In the genomic region with DNA sequence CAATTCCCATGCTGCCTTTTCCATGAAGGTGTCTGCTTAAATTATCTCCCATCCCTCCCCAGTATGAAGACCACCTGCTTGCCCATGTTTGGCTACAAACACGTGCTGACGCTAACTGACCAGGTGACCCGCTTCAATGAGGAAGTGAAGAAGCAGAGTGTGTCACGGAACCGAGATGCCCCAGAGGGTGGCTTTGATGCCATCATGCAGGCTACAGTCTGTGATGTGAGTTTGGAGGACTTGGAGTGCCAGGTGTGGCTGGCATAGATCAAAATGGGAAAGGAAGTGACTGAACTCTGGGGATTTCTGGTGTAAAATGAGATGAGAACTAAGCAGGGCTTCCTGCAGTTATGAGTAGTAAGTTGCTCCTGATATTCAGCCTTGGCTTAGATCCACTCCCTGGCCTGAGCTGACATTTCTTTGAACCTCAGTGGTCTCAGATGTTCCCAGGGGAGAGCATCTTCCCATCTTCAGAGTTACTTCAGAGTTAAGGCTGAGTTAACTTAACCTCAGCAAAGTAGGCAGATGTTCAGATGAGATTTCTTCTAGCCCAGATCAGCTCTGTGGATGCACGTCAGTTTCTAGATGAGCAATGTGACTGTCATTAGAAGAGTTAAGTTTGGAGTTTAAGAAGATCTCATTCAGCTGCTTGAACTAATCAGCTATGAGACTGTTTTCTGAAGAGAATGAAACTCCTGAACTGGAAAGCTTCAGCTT, we compare ENCODE assay signal across 11 cellular contexts. TPM values are rescaled to one million over a fixed set of nuclear protein-coding genes. Genes with fewer than 3 reads are reported as not detected.
DNase-seq lines count a peak whose midpoint lies in the region; ATAC-seq and TF ChIP-seq lines count a peak whose summit lies in the region.
"Had no signal": no experiment of that assay in that cellular context is flagged by ENCODE, and none has a peak within 500 bp of the region (broad histone marks: within the 10 kb centered on the region; RNA-seq: fewer than 3 reads in every experiment).

No MANE protein-coding gene starts in this region.

- H3K9me2 ChIP-seq in MM.1S (replicated peaks; ENCODE audit: insufficient read depth, low read length): no peaks in the 10 kb centered on the region

- H3K79me2 ChIP-seq in MM.1S (ENCODE audit: low read length): no peaks in the 10 kb centered on the region
- H3K79me2 ChIP-seq in H9 (ENCODE audit: insufficient read depth, low read length): no peaks in the 10 kb centered on the region

- H2BK15ac ChIP-seq in H9 (ENCODE audit: low read depth, low read length): no peak overlapping the region

- no peak overlapping the region for H4K5ac ChIP-seq in H9 (ENCODE audit: insufficient read length, low read depth, low read length)

- H2AFZ ChIP-seq in MM.1S (ENCODE audit: low read length): no peak overlapping the region
- H2AFZ ChIP-seq in H9 (ENCODE audit: low read length): no peak overlapping the region

- H3K27me3 Mint-ChIP-seq in H9 (ENCODE audit: low read depth): peaks cover 7% of the 10 kb centered on the region; the same call in 1 of the 2 replicates

- peaks cover 4% of the 10 kb centered on the region for H3K4me1 ChIP-seq in left ventricle myocardium inferior
- H3K4me1 ChIP-seq in MM.1S (ENCODE audit: low read length): peaks cover 5% of the 10 kb centered on the region; the same call in 1 of the 2 replicates
- no peaks in the 10 kb centered on the region for H3K4me1 ChIP-seq in H9 (ENCODE audit: insufficient read depth, low read length)
- H3K4me1 ChIP-seq in vagina: peaks cover under 1% of the 10 kb centered on the region

- TF ChIP-seq CTCF in left ventricle myocardium inferior (IDR thresholded peaks at IDR 0.05; ENCODE audit: borderline replicate concordance) (no peak), MM.1S (IDR thresholded peaks at IDR 0.05; ENCODE audit: low read length) (no peak), H9 (conservative IDR thresholded peaks at IDR 0.05) (no peak), vagina (IDR thresholded peaks at IDR 0.05) (no peak)

- no peaks in the 10 kb centered on the region; a peak in 1 of 7 replicates for H3K36me3 Mint-ChIP-seq in H9 (ENCODE audit: insufficient read depth in 1 of 3, low read depth in 3 of 3)
- H3K36me3 Mint-ChIP-seq: natural killer cell treated with Interleukin-12 subunit alpha and Interleukin-12 subunit beta and Interleukin-15 and Interleukin-18, amount 100 ng/mL, for 72 hours had no signal

- H3K27ac Mint-ChIP-seq in H9: no peak overlapping the region

- H3K18ac ChIP-seq in H9 (ENCODE audit: insufficient read length, low read depth, low read length): no peak overlapping the region

- no peaks in the 10 kb centered on the region for H3F3A ChIP-seq in MM.1S (ENCODE audit: insufficient read depth, low read length)

- H3K4me3 ChIP-seq in left ventricle myocardium inferior (no peak overlapping the region), MM.1S (ENCODE audit: low read length) (no peak overlapping the region), vagina (no peak overlapping the region)
- H3K4me3 ChIP-seq: heart left ventricle had no signal

- H3K9ac ChIP-seq in MM.1S (ENCODE audit: low read length) (no peak overlapping the region), H9 (ENCODE audit: extremely low read depth, insufficient read length, low read length) (no peak overlapping the region)

- H3K9me3 ChIP-seq in left ventricle myocardium inferior (replicated peaks) (no peaks in the 10 kb centered on the region), MM.1S (replicated peaks; ENCODE audit: insufficient read depth, low read length) (no peaks in the 10 kb centered on the region), H9 (ENCODE audit: control insufficient read depth, low read depth, low read length) (no peaks in the 10 kb centered on the region), vagina (no peaks in the 10 kb centered on the region)
- H3K9me3 ChIP-seq: heart left ventricle had no signal

- H3K4me2 ChIP-seq in MM.1S (ENCODE audit: low read depth, low read length): no peak overlapping the region
- H3K4me2 ChIP-seq in H9 (ENCODE audit: insufficient read depth, insufficient read length, low read length): no peak overlapping the region

- no peak overlapping the region for H3K56ac ChIP-seq in H9 (ENCODE audit: insufficient read length, low read depth, low read length)

- TF ChIP-seq POLR2A in vagina (IDR thresholded peaks at IDR 0.05): no peak

- no peak overlapping the region for H3K4ac ChIP-seq in H9 (ENCODE audit: low read depth, low read length)

- no peak overlapping the region for H2AK5ac ChIP-seq in H9 (ENCODE audit: insufficient read length, low read length)

- no peak overlapping the region for H2BK12ac ChIP-seq in H9 (ENCODE audit: insufficient read length, low read depth, low read length)

- H3K14ac ChIP-seq in H9 (ENCODE audit: insufficient read depth, low read length): no peak overlapping the region

- H2BK120ac ChIP-seq in H9 (ENCODE audit: low read depth, low read length, poor library complexity, severe bottlenecking): no peak overlapping the region

- DNase-seq in left ventricle myocardium inferior (no peak), Right ventricle myocardium superior (no peak), MM.1S (no peak), stromal cell of bone marrow (ENCODE audit: low read depth) (peak; percentile 39), NCI-H1694 treated with DMSO at 0.1 percent for 48 hours (lab: John Stamatoyannopoulos, UW) (no peak), H9 (no peak), vagina (ENCODE audit: extremely low spot score in 2 of 2) (no peak)
- DNase-seq: heart left ventricle, NCI-H446 treated with DMSO at 0.1 percent for 48 hours had no signal

- ATAC-seq in Right ventricle myocardium superior (ENCODE audit: poor library complexity) (no peak), HG02759 (IDR thresholded peaks at IDR 0.05; ENCODE audit: unreplicated experiment) (peak; percentile 81)

- H3K36me3 ChIP-seq in left ventricle myocardium inferior: peaks cover 33% of the 10 kb centered on the region
- H3K36me3 ChIP-seq in MM.1S (replicated peaks; ENCODE audit: insufficient read depth, low read length): no peaks in the 10 kb centered on the region
- H3K36me3 ChIP-seq in vagina: no peaks in the 10 kb centered on the region

- H4K91ac ChIP-seq in H9 (ENCODE audit: insufficient read length, low read depth, low read length): no peak overlapping the region

- no peak overlapping the region for H3T11ph ChIP-seq in H9 (ENCODE audit: low read length)

- H3K23me2 ChIP-seq in H9 (ENCODE audit: insufficient read length, low read depth, low read length, poor library complexity, severe bottlenecking): no peaks in the 10 kb centered on the region

- H3K79me1 ChIP-seq in H9 (ENCODE audit: insufficient read depth, low read depth, low read length, poor library complexity, severe bottlenecking): no peaks in the 10 kb centered on the region

- H3K27ac ChIP-seq in left ventricle myocardium inferior (replicated peaks): peak overlapping the region; percentile 11
- 0 out of 2 replicates have a peak overlapping the region, but pooled peaks have one; percentile 11 for H3K27ac ChIP-seq in MM.1S (ENCODE audit: low read length)
- H3K27ac ChIP-seq in H9 (ENCODE audit: insufficient read length, low read depth, low read length): no peak overlapping the region
- no peak overlapping the region for H3K27ac ChIP-seq in vagina

- no peak overlapping the region for H3K23ac ChIP-seq in H9 (ENCODE audit: insufficient read length, low read depth, low read length)

- H2BK20ac ChIP-seq in H9 (ENCODE audit: low read depth, low read length, poor library complexity, severe bottlenecking): no peak overlapping the region

- no peak overlapping the region for H4K8ac ChIP-seq in H9 (replicated peaks; ENCODE audit: insufficient read length, low read depth, low read length)

- no peak overlapping the region for H3K4me3 Mint-ChIP-seq in H9
- H3K4me3 Mint-ChIP-seq: natural killer cell treated with Interleukin-12 subunit alpha and Interleukin-12 subunit beta and Interleukin-15 and Interleukin-18, amount 100 ng/mL, for 72 hours had no signal

- H3K9me3 Mint-ChIP-seq in H9: no peaks in the 10 kb centered on the region
- H3K9me3 Mint-ChIP-seq: natural killer cell treated with Interleukin-12 subunit alpha and Interleukin-12 subunit beta and Interleukin-15 and Interleukin-18, amount 100 ng/mL, for 72 hours had no signal

- intact Hi-C loops in left ventricle myocardium inferior (cut with micrococcal nuclease) (no loop called here), Right ventricle myocardium superior (cut with DNase I) (no loop called here), vagina (cut with DNase I) (no loop called here)

- H3K4me1 Mint-ChIP-seq in H9: peaks cover 7 to 10% of the 10 kb centered on the region in 2 experiments

- no peaks in the 10 kb centered on the region for H3K27me3 ChIP-seq in left ventricle myocardium inferior (ENCODE audit: low read depth)
- no peaks in the 10 kb centered on the region for H3K27me3 ChIP-seq in MM.1S (replicated peaks; ENCODE audit: insufficient read depth, low read length)
- H3K27me3 ChIP-seq in H9 (ENCODE audit: insufficient read depth, low read length): no peaks in the 10 kb centered on the region
- H3K27me3 ChIP-seq in vagina: no peaks in the 10 kb centered on the region
- H3K27me3 ChIP-seq: heart left ventricle had no signal

- whole genome bisulfite sequencing in H9 (ENCODE audit: extremely low coverage, insufficient read length, low lambda C conversion rate): no CpG with 5 or more reads among the region's 6 CpGs

- no peak overlapping the region for H2BK5ac ChIP-seq in H9 (ENCODE audit: insufficient read length, low read length)

- H4K20me1 ChIP-seq in MM.1S (ENCODE audit: insufficient read depth, low read length) (no peaks in the 10 kb centered on the region), H9 (ENCODE audit: control insufficient read depth, insufficient read depth, insufficient read length) (no peaks in the 10 kb centered on the region)

RNA-seq across cellular contexts. Expression of a gene that starts 32.7 kb away (rescaled TPM):
- total RNA-seq in left ventricle myocardium inferior (3.3 TPM), Right ventricle myocardium superior (2.7 TPM), H9 (2021) (not detected in 2 replicates), vagina (6.1 TPM)

RNA-seq across cellular contexts. Expression of a gene that starts 37.4 kb away (rescaled TPM):
- 2.6 TPM for total RNA-seq in left ventricle myocardium inferior
- 3.0 TPM for total RNA-seq in Right ventricle myocardium superior
- total RNA-seq in H9 (2021): 1.6 and 3.1 TPM in 2 replicates
- total RNA-seq in vagina: 4.2 TPM

Comparison
In these comparisons a context has a peak if more than half of its experiments do, and no peak if none do; other contexts are left out.
1. H3K27ac ChIP-seq: peak in left ventricle myocardium inferior (single experiment) and MM.1S (single experiment); none in H9 (single experiment) and vagina (single experiment).